Comparison of ENCODE assay signal across 26 cellular contexts in the genomic region with DNA sequence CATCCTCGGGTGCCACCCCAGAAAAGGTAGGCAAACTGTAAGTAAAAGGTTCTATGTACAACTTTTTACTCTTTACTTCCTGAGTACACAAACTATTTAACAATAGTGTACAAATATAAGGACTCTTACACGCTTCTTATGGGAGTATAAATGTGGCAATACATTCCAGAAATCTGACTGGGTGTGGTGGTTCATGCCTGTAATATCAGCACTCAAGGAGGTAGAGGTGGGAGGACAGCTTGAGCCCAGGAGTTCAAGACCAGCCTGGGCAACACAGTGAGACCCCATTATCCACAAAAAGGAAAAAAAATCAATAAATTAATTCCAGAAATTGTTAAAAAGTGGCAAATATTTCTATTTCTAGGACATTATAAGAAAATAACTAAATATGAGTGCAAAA. TPM values are rescaled to one million over a fixed set of nuclear protein-coding genes. Genes with fewer than 3 reads are reported as not detected.
A peak's percentile ranks its signal among the peaks of the same experiment; 100 is the strongest.
DNase-seq lines count a peak whose midpoint lies in the region; ATAC-seq, FAIRE-seq and TF ChIP-seq lines count a peak whose summit lies in the region.
"Had no signal": no experiment of that assay in that cellular context is flagged by ENCODE, and none has a peak within 500 bp of the region (broad histone marks: within the 10 kb centered on the region; RNA-seq: fewer than 3 reads in every experiment).

No MANE protein-coding gene starts in this region.

- peaks cover 0 to 5% of the 10 kb centered on the region in 2 experiments; a peak in 1 of 3 replicates for H3K36me3 ChIP-seq in HEK293 (ENCODE audit: control insufficient read depth in 2 of 2, insufficient read depth in 1 of 2, low read length in 2 of 2)
- peaks cover 7% of the 10 kb centered on the region for H3K36me3 ChIP-seq in PC-3 (ENCODE audit: low read depth, low read length)
- H3K36me3 ChIP-seq in skeletal muscle tissue (ENCODE audit: control insufficient read depth in 3 of 3, insufficient read depth in 3 of 3, low read length in 3 of 3) = peaks cover 0 to 6% (median 2%) of the 10 kb centered on the region in 3 donors
- H3K36me3 ChIP-seq: pancreas, thoracic aorta had no signal

- intact Hi-C loops in PC-3 (cut with micrococcal nuclease) = loop anchor here (5.0 kb wide), 1 partner anchor 64 kb away; no protein-coding TSS in a partner anchor

- no peak for TF ChIP-seq CTCF in HEK293 (tag by site-specific recombination; IDR thresholded peaks at IDR 0.05)
- no peak for TF ChIP-seq CTCF in PC-3 (conservative IDR thresholded peaks at IDR 0.05; ENCODE audit: low read depth, low read length)

- H3K9ac ChIP-seq in PC-3 (ENCODE audit: low read length) (no peak overlapping the region), skeletal muscle tissue (ENCODE audit: low read depth in 1 of 3, low read length in 3 of 3) (peak overlapping the region; percentile 27 to 63 (median 61))
- H3K9ac ChIP-seq: BLaER1 treated with 17β-estradiol and CSF1 and Interleukin-3, amounts not matched to agents 10 nM and 100 nM; KMS-11 had no signal

- H3K4me1 ChIP-seq in HEK293 (ENCODE audit: control insufficient read depth, insufficient read depth, low read length) = peaks cover 13% of the 10 kb centered on the region
- H3K4me1 ChIP-seq in PC-3 (ENCODE audit: insufficient read depth, low read length) = peaks cover 16% of the 10 kb centered on the region
- H3K4me1 ChIP-seq in skeletal muscle tissue (ENCODE audit: control insufficient read depth in 3 of 3, insufficient read depth in 3 of 3, low read length in 3 of 3) = peaks cover 0 to 23% (median 14%) of the 10 kb centered on the region in 3 donors
- H3K4me1 ChIP-seq: pancreas had no signal

- H3K9me2 ChIP-seq in PC-3 (replicated peaks; ENCODE audit: low read length) = no peaks in the 10 kb centered on the region

- no peak for TF ChIP-seq POLR2A in H54 (IDR thresholded peaks at IDR 0.05; ENCODE audit: low read depth, low read length)

- H3K27me3 ChIP-seq in PC-3 (ENCODE audit: low read length) (no peaks in the 10 kb centered on the region), skeletal muscle tissue (ENCODE audit: control insufficient read depth in 3 of 3, insufficient read depth in 3 of 3, low read length in 3 of 3) (no peaks in the 10 kb centered on the region)
- H3K27me3 ChIP-seq: BLaER1 treated with 17β-estradiol and CSF1 and Interleukin-3, amounts not matched to agents 10 nM and 100 nM; esophagus muscularis mucosa; pancreas had no signal

- DNase-seq in PC-3 = peak; percentile 59
- no peak for DNase-seq in epithelial cell of prostate (ENCODE audit: low read depth, low spot score)
- no peak for DNase-seq in H54 (ENCODE audit: insufficient read length, low spot score)
- no peak for DNase-seq in middle frontal gyrus (ENCODE audit: extremely low spot score, low spot score)
- DNase-seq: activated CD4-positive, alpha-beta memory T cell treated with anti-CD3 and anti-CD28 coated beads for 36 hours; activated CD4-positive, CD25-positive, alpha-beta regulatory T cell treated with anti-CD3 and anti-CD28 coated beads, Interleukin-2, amount 50 U/mL, for 72 hours; activated T-cell treated with anti-CD3 and anti-CD28 coated beads, Interleukin-2, amount 50 U/mL, for 72 hours; dermis blood vessel endothelial cell; DMS53; endodermal cell; GOT3; head of caudate nucleus; NCI-H1417 treated with DMSO at 0.1 percent for 48 hours; NCI-H526; OCI-M1; pancreas; stimulated activated CD8-positive, alpha-beta memory T cell treated with anti-CD3 and anti-CD28 coated beads, Interleukin-4, amount 100 ng/mL, for 48 hours; stimulated activated naive CD8-positive, alpha-beta T cell treated with anti-CD3 and anti-CD28 coated beads, Interleukin-15, amount 100 ng/mL, for 72 hours had no signal

- H3K9me3 ChIP-seq in HEK293 (ENCODE audit: control insufficient read depth, insufficient read depth, low read depth, low read length) = no peaks in the 10 kb centered on the region
- no peaks in the 10 kb centered on the region for H3K9me3 ChIP-seq in PC-3 (ENCODE audit: low read length)
- H3K9me3 ChIP-seq in skeletal muscle tissue (ENCODE audit: control insufficient read depth in 3 of 3, low read length in 3 of 3) = no peaks in the 10 kb centered on the region
- H3K9me3 ChIP-seq: BLaER1 treated with 17β-estradiol and CSF1 and Interleukin-3, amounts not matched to agents 10 nM and 100 nM; esophagus muscularis mucosa; pancreas; thoracic aorta had no signal

- BruUV-seq in PC-3 (replicated peaks; lab: Mats Ljungman, UMichigan) = no TSS peak

- H4K20me1 ChIP-seq in PC-3 (ENCODE audit: low read length) = no peaks in the 10 kb centered on the region
- H4K20me1 ChIP-seq: BLaER1 treated with 17β-estradiol and CSF1 and Interleukin-3, amounts not matched to agents 10 nM and 100 nM had no signal

- POLR2A ChIA-PET in HEK293 (lab: Yijun Ruan, JAX) = no interaction called here
- POLR2A ChIA-PET in PC-3 (lab: Charles Lee; ENCODE audit: unreplicated experiment) = no interaction called here

- H3K4me3 ChIP-seq in HEK293 (ENCODE audit: low read depth, low read length) (no peak overlapping the region), PC-3 (ENCODE audit: low read length) (peak overlapping the region; percentile 31; the same call in 1 of the 2 replicates), skeletal muscle tissue (ENCODE audit: low read length in 3 of 3) (peak overlapping the region in 1 of 3 donors; percentile 17)
- H3K4me3 ChIP-seq: BLaER1 treated with 17β-estradiol and CSF1 and Interleukin-3, amounts not matched to agents 10 nM and 100 nM; esophagus muscularis mucosa; pancreas; thoracic aorta had no signal

- H3K4me2 ChIP-seq in PC-3 (ENCODE audit: low read length) = peak overlapping the region; percentile 64
- H3K4me2 ChIP-seq: BLaER1 treated with 17β-estradiol and CSF1 and Interleukin-3, amounts not matched to agents 10 nM and 100 nM; KMS-11 had no signal

- CTCF ChIA-PET in HEK293 (lab: Yijun Ruan, JAX) = no interaction called here
- CTCF ChIA-PET in PC-3 (lab: Charles Lee) = no interaction called here

- peaks cover 3% of the 10 kb centered on the region for H3F3A ChIP-seq in PC-3 (ENCODE audit: low read length, unreplicated experiment)

- H3K79me2 ChIP-seq in PC-3 (ENCODE audit: low read length) = no peaks in the 10 kb centered on the region

- H2AFZ ChIP-seq in PC-3 (ENCODE audit: low read length) = peak overlapping the region; percentile 45; the same call in 1 of the 2 replicates

- H3K27ac ChIP-seq in HEK293 (ENCODE audit: extremely low read depth, low read depth, low read length) = peak overlapping the region; percentile 45; the same call in 1 of the 2 replicates
- H3K27ac ChIP-seq in PC-3 (ENCODE audit: low read length) = peak overlapping the region; percentile 34
- H3K27ac ChIP-seq in epithelial cell of prostate = peak overlapping the region; percentile 1
- peak overlapping the region; percentile 86 for H3K27ac ChIP-seq in skeletal muscle tissue (ENCODE audit: low read depth, low read length)
- H3K27ac ChIP-seq: KMS-11, pancreas, thoracic aorta had no signal

- FAIRE-seq in H54 (lab: Jason Lieb, UNC) = no peak

- ATAC-seq in PC-3 (peak; percentile 84), HG03097 (IDR thresholded peaks at IDR 0.05; ENCODE audit: low FRiP score, unreplicated experiment) (no peak)
- ATAC-seq: activated T-cell treated with anti-CD3 and anti-CD28 coated beads, Interleukin-2, amount 50 U/mL, for 72 hours; pancreas; SK-N-SH treated with all-trans-retinoic acid at 6 μM for 48 hours; stimulated activated naive CD8-positive, alpha-beta T cell treated with anti-CD3 and anti-CD28 coated beads, Interleukin-15, amount 100 ng/mL, for 72 hours had no signal

TF ChIP-seq in HEK293, 187 proteins besides CTCF, POLR2A, EP300 and RAD21:
- TF ChIP-seq, protein P1, sequence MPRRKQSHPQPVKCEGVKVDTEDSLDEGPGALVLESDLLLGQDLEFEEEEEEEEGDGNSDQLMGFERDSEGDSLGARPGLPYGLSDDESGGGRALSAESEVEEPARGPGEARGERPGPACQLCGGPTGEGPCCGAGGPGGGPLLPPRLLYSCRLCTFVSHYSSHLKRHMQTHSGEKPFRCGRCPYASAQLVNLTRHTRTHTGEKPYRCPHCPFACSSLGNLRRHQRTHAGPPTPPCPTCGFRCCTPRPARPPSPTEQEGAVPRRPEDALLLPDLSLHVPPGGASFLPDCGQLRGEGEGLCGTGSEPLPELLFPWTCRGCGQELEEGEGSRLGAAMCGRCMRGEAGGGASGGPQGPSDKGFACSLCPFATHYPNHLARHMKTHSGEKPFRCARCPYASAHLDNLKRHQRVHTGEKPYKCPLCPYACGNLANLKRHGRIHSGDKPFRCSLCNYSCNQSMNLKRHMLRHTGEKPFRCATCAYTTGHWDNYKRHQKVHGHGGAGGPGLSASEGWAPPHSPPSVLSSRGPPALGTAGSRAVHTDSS (tag by site-specific recombination; IDR thresholded peaks at IDR 0.05) = no peak
- TF ChIP-seq ZFP69B (tag by site-specific recombination; IDR thresholded peaks at IDR 0.05) = no peak
- TF ChIP-seq, protein P2, sequence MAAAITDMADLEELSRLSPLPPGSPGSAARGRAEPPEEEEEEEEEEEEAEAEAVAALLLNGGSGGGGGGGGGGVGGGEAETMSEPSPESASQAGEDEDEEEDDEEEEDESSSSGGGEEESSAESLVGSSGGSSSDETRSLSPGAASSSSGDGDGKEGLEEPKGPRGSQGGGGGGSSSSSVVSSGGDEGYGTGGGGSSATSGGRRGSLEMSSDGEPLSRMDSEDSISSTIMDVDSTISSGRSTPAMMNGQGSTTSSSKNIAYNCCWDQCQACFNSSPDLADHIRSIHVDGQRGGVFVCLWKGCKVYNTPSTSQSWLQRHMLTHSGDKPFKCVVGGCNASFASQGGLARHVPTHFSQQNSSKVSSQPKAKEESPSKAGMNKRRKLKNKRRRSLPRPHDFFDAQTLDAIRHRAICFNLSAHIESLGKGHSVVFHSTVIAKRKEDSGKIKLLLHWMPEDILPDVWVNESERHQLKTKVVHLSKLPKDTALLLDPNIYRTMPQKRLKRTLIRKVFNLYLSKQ (tag by site-specific recombination; IDR thresholded peaks at IDR 0.05; ENCODE audit: borderline replicate concordance) = no peak
- TF ChIP-seq ZNF121 (tag by site-specific recombination; IDR thresholded peaks at IDR 0.05) = peak; percentile 98
- 0 out of 2 replicates have a peak, but pooled peaks have one; percentile 9 for TF ChIP-seq ZNF335 (tag by site-specific recombination; conservative IDR thresholded peaks at IDR 0.05)

RNA-seq across cellular contexts. Expression of gene PIGU, which starts 48.9 kb away (rescaled TPM):
- total RNA-seq in PC-3 (2014; rRNA removed) (24.5 and 27.9 TPM in 2 replicates), skeletal muscle tissue (11.0 TPM)

Comparison
In these comparisons a context has a peak if more than half of its experiments do, and no peak if none do; other contexts are left out.
1. H3K27ac ChIP-seq: peak in every context shown above with its lines; median percentile 86 in skeletal muscle tissue; 45 in HEK293; 34 in PC-3; 1 in epithelial cell of prostate.